Comparison of ENCODE assay signal across 10 cellular contexts in the genomic region with DNA sequence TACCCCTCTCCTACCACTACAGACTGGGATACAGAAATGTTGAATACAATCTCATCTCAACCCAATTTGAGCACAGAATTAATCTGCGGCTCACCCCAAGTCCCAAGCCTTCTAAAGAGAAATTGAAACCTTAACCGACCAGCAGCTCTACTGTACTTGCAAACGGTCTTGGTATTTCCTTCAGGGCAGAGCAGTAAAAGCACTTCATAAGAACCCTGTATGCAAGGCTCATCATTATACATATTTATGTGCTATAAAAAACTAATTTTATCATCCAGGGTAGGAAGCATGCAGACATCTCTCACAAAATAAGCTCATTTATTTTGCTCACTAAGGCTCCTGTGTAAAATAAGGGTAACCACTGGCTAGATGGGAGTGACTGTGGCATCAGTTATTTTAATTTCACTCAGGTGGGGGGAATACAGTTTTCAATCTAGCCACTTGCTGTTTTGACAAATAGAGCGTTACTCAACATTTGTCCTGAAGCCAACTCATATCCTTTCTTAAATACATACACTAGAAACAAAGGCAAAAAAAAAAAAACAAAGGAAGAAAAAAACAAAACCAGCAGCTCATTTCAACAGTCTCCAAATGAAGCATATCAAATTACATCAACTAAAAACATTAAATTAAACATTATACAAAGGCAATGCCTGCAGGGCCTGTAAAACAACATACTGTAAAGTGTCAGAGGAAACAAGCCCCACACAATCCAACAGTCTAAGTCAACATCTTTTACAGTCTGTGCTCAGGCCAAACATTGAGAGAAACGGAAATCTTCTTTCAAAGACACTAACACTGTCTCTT.
DNase-seq lines count a peak whose midpoint lies in the region; ATAC-seq and TF ChIP-seq lines count a peak whose summit lies in the region.
"Had no signal": no experiment of that assay in that cellular context is flagged by ENCODE, and none has a peak within 500 bp of the region (broad histone marks: within the 10 kb centered on the region; RNA-seq: fewer than 3 reads in every experiment).

No MANE protein-coding gene starts in this region.

- H3K27me3 ChIP-seq in KMS-11 (ENCODE audit: insufficient read depth, low read depth) (no peaks in the 10 kb centered on the region), testis (no peaks in the 10 kb centered on the region)

- H3K36me3 ChIP-seq in KMS-11 (ENCODE audit: insufficient read depth) (no peaks in the 10 kb centered on the region), testis (ENCODE audit: low read depth, missing control alignments) (no peaks in the 10 kb centered on the region)

- intact Hi-C loops in testis (cut with DNase I; ENCODE audit: low total_unique reads) = no loop called here

- no peak for ATAC-seq in HG03571 (IDR thresholded peaks at IDR 0.05; ENCODE audit: unreplicated experiment)

- peak overlapping the region; percentile 71 for H3K9ac ChIP-seq in KMS-11

- H2AFZ ChIP-seq in KMS-11 (ENCODE audit: low read depth) = peak overlapping the region; percentile 55

- H3K4me3 ChIP-seq in AG09309 (ENCODE audit: control insufficient read depth, low read depth, low read length) = no peak overlapping the region
- H3K4me3 ChIP-seq in KMS-11 (IDR thresholded peaks at IDR 0.05; ENCODE audit: insufficient read depth, low read depth, low read length) = no peak overlapping the region
- H3K4me3 ChIP-seq in testis = no peak overlapping the region

- peak overlapping the region; percentile 33 for H3K4me3 Mint-ChIP-seq in glutamatergic neuron (ENCODE audit: unreplicated experiment)

- TF ChIP-seq CTCF in AG09309 (IDR thresholded peaks at IDR 0.05; ENCODE audit: control insufficient read depth, insufficient read depth, low read depth, low read length, missing control alignments) (no peak), KMS-11 (conservative IDR thresholded peaks at IDR 0.05; ENCODE audit: low read depth, low read length) (no peak), glutamatergic neuron (IDR thresholded peaks at IDR 0.05; ENCODE audit: partially characterized antibody, unreplicated experiment) (no peak), testis (IDR thresholded peaks at IDR 0.05) (no peak)

- peak overlapping the region; percentile 30 for H3K27ac Mint-ChIP-seq in glutamatergic neuron (ENCODE audit: unreplicated experiment)

- H3K79me2 ChIP-seq in KMS-11 (ENCODE audit: insufficient read depth, low read depth) = no peaks in the 10 kb centered on the region

- no peaks in the 10 kb centered on the region for H3K27me3 Mint-ChIP-seq in glutamatergic neuron (ENCODE audit: unreplicated experiment)

- H4K20me1 ChIP-seq in KMS-11 (ENCODE audit: insufficient read depth) = no peaks in the 10 kb centered on the region

- no peaks in the 10 kb centered on the region for H3K9me3 ChIP-seq in testis

- 46 to 52% methylated on average over 5 of the region's 5 CpGs for WGBS in testis, 2 donors

- DNase-seq in AG09309 (ENCODE audit: low read depth) (peak; percentile 16), RPMI8226 (peak; percentile 52), glutamatergic neuron (no peak), testis (no peak), HT-29 (ENCODE audit: low spot score) (no peak), islet precursor cell (no peak)
- DNase-seq: activated T-cell treated with anti-CD3 and anti-CD28 coated beads, Interleukin-2, amount 50 U/mL, for 48 hours; NCI-H446 treated with DMSO at 0.1 percent for 48 hours had no signal

- H3K4me2 ChIP-seq in KMS-11 = peak overlapping the region; percentile 83

- H3K36me3 Mint-ChIP-seq in glutamatergic neuron (ENCODE audit: unreplicated experiment) = no peaks in the 10 kb centered on the region

- no peaks in the 10 kb centered on the region for H3K9me3 Mint-ChIP-seq in glutamatergic neuron (ENCODE audit: unreplicated experiment)

- H3K27ac ChIP-seq in KMS-11 = peak overlapping the region; percentile 85
- H3K27ac ChIP-seq in testis = peak overlapping the region in 1 of 2 donors; percentile 39

- H3K4me1 ChIP-seq in KMS-11 (ENCODE audit: low read depth, poor library complexity, severe bottlenecking) (peaks cover 70% of the 10 kb centered on the region), testis (peaks cover 19% of the 10 kb centered on the region)

- H3K4me1 Mint-ChIP-seq in glutamatergic neuron (ENCODE audit: low read depth, unreplicated experiment) = peaks cover 14% of the 10 kb centered on the region

- TF ChIP-seq POLR2A in testis (IDR thresholded peaks at IDR 0.05) = no peak

Comparison
In these comparisons a context has a peak if more than half of its experiments do, and no peak if none do; other contexts are left out.
1. DNase-seq: peak in AG09309 (single experiment) and RPMI8226 (single experiment); none in glutamatergic neuron (single experiment), testis (single experiment), HT-29 (single experiment) and islet precursor cell (single experiment).